Comparison of ENCODE assay signal across 18 cellular contexts in genomic region chr10:3105905-3106304, GRCh38. TPM values are rescaled to one million over a fixed set of nuclear protein-coding genes. Genes with fewer than 3 reads are reported as not detected.
DNase-seq lines count a peak whose midpoint lies in the region; ATAC-seq and TF ChIP-seq lines count a peak whose summit lies in the region.
"Had no signal": no experiment of that assay in that cellular context is flagged by ENCODE, and none has a peak within 500 bp of the region (broad histone marks: within the 10 kb centered on the region; RNA-seq: fewer than 3 reads in every experiment).

No MANE protein-coding gene starts in this region.

- no TSS peak for BruUV-seq in HCT116 (replicated peaks; lab: Mats Ljungman, UMichigan)

- no peak for TF ChIP-seq RAD21 in HCT116 (IDR thresholded peaks at IDR 0.05; ENCODE audit: low read depth)

- ATAC-seq in HCT116 (peak; percentile 13; the same call in 1 of the 2 replicates), body of pancreas (no peak)
- ATAC-seq: PC-3 had no signal

- TF ChIP-seq POLR2A in HCT116 (IDR thresholded peaks at IDR 0.05; ENCODE audit: borderline replicate concordance, extremely low read depth, insufficient read depth, insufficient read length) (no peak), body of pancreas (IDR thresholded peaks at IDR 0.05) (no peak)

- H3K36me3 ChIP-seq in HCT116 (ENCODE audit: control insufficient read depth in 1 of 2, insufficient read depth in 2 of 2, low read length in 2 of 2), result peaks cover 57 to 72% of the 10 kb centered on the region in 2 experiments
- peaks cover 0 to 1% of the 10 kb centered on the region in 2 donors for H3K36me3 ChIP-seq in body of pancreas (replicated peaks in 1 of 2; ENCODE audit: insufficient read depth in 1 of 2, low read depth in 2 of 2)
- H3K36me3 ChIP-seq in osteoblast (ENCODE audit: insufficient read depth, low read length), result peaks cover 68% of the 10 kb centered on the region

- no peaks in the 10 kb centered on the region for H3K27me3 Mint-ChIP-seq in T-helper 1 cell treated with Interleukin-12 subunit alpha and Interleukin-12 subunit beta and Interleukin-4 antibody, amounts not matched to agents 30 μg/mL and 1 μg/mL, for 36 hours (ENCODE audit: low read depth)
- H3K27me3 Mint-ChIP-seq: IgD-negative memory B cell had no signal

- H3K9ac ChIP-seq in HCT116 (ENCODE audit: low read length), result no peak overlapping the region

- H2AFZ ChIP-seq in HCT116 (ENCODE audit: low read depth, low read length, poor library complexity, severe bottlenecking) (no peak overlapping the region), osteoblast (ENCODE audit: low read length) (no peak overlapping the region)

- 71 to 83% methylated on average over 11 to 12 of the region's 20 CpGs for WGBS in body of pancreas, 2 donors

- H3K79me2 ChIP-seq in HCT116 (ENCODE audit: insufficient read depth, low read length) (peaks cover 54% of the 10 kb centered on the region), osteoblast (ENCODE audit: insufficient read depth, low read length) (peaks cover 36% of the 10 kb centered on the region)

- RAD21 ChIA-PET in HCT116 (lab: Charles Lee; ENCODE audit: low non-redundant PET in 1 of 2, low total read pairs in 2 of 2, uncharacterized antibody in 2 of 2, unreplicated experiment in 2 of 2), result no interaction called here

- POLR2A ChIA-PET in HCT116 (lab: Charles Lee), result no interaction called here

- no peaks in the 10 kb centered on the region for H4K20me1 ChIP-seq in HCT116 (ENCODE audit: insufficient read depth)
- no peaks in the 10 kb centered on the region for H4K20me1 ChIP-seq in osteoblast (ENCODE audit: insufficient read depth, low read length)

- no peaks in the 10 kb centered on the region for H3K9me2 ChIP-seq in HCT116 (ENCODE audit: insufficient read depth)

- H3K4me2 ChIP-seq in HCT116 (ENCODE audit: low read length) (no peak overlapping the region), osteoblast (ENCODE audit: insufficient read depth, low read length) (no peak overlapping the region)

- H3K4me1 ChIP-seq in HCT116 (ENCODE audit: control insufficient read depth in 1 of 2, insufficient read depth in 2 of 2, low read length in 2 of 2) (no peaks in the 10 kb centered on the region), body of pancreas (peaks cover 15% of the 10 kb centered on the region), osteoblast (ENCODE audit: insufficient read depth, low read length) (peaks cover 10% of the 10 kb centered on the region)

- peak overlapping the region; percentile 7 for H3K27ac Mint-ChIP-seq in T-helper 1 cell treated with Interleukin-12 subunit alpha and Interleukin-12 subunit beta and Interleukin-4 antibody, amounts not matched to agents 30 μg/mL and 1 μg/mL, for 36 hours
- H3K27ac Mint-ChIP-seq: IgD-negative memory B cell had no signal

- DNase-seq in T-helper 1 cell, result no peak
- DNase-seq in HCT116 (ENCODE audit: low read depth, low spot score), result no peak
- DNase-seq in body of pancreas, result no peak
- no peak for DNase-seq in osteoblast (ENCODE audit: insufficient read length, low spot score, missing footprints)
- no peak for DNase-seq in NCI-H2171 (lab: John Stamatoyannopoulos, UW)
- no peak for DNase-seq in NCI-H526 (lab: John Stamatoyannopoulos, UW)
- no peak for DNase-seq in stimulated activated naive CD4-positive, alpha-beta T cell (lab: John Stamatoyannopoulos, UW)
- DNase-seq: C1 segment of cervical spinal cord, GDM1, H9, NCI-H1105 treated with DMSO at 0.1 percent for 48 hours, NCI-H187, NCI-H446, NCI-H82, PC-3 had no signal

- TF ChIP-seq CTCF in HCT116 (IDR thresholded peaks at IDR 0.05 in 2 of 3, conservative IDR thresholded peaks at IDR 0.05 in 1 of 3; ENCODE audit: borderline replicate concordance in 1 of 3, insufficient read depth in 1 of 3, low read depth in 2 of 3, low read length in 2 of 3), result no peak
- TF ChIP-seq CTCF in body of pancreas (IDR thresholded peaks at IDR 0.05), result no peak
- no peak for TF ChIP-seq CTCF in osteoblast (IDR thresholded peaks at IDR 0.05; ENCODE audit: extremely low read depth, low read depth, low read length)

- CTCF ChIA-PET in HCT116 (lab: Charles Lee), result no interaction called here

- H3K9me3 Mint-ChIP-seq in T-helper 1 cell treated with Interleukin-12 subunit alpha and Interleukin-12 subunit beta and Interleukin-4 antibody, amounts not matched to agents 30 μg/mL and 1 μg/mL, for 36 hours, result no peaks in the 10 kb centered on the region
- H3K9me3 Mint-ChIP-seq: H9, IgD-negative memory B cell had no signal

- H3K27me3 ChIP-seq in HCT116 (ENCODE audit: insufficient read depth, low read length) (no peaks in the 10 kb centered on the region), body of pancreas (no peaks in the 10 kb centered on the region), osteoblast (ENCODE audit: insufficient read depth, low read length) (no peaks in the 10 kb centered on the region)

- intact Hi-C loops in HCT116 (cut with micrococcal nuclease), result no loop called here
- intact Hi-C loops in body of pancreas (cut with DNase I), result no loop called here

- H3K4me1 Mint-ChIP-seq in T-helper 1 cell treated with Interleukin-12 subunit alpha and Interleukin-12 subunit beta and Interleukin-4 antibody, amounts not matched to agents 30 μg/mL and 1 μg/mL, for 36 hours (ENCODE audit: low read depth), result no peaks in the 10 kb centered on the region

- no peak overlapping the region for H3K4me3 ChIP-seq in HCT116 (replicated peaks in 1 of 2; ENCODE audit: low read depth in 1 of 2, low read length in 2 of 2)
- no peak overlapping the region for H3K4me3 ChIP-seq in body of pancreas
- no peak overlapping the region for H3K4me3 ChIP-seq in osteoblast (ENCODE audit: insufficient read depth, low read length)

- H3K27ac ChIP-seq in HCT116 (ENCODE audit: low read depth, low read length), result no peak overlapping the region
- H3K27ac ChIP-seq in body of pancreas, result peak overlapping the region in 3 of 4 donors; percentile 14 to 76 (median 25)
- H3K27ac ChIP-seq in osteoblast (ENCODE audit: low read depth, low read length), result peak overlapping the region; percentile 11
- H3K27ac ChIP-seq: 22Rv1 had no signal

- peaks cover 50% of the 10 kb centered on the region for H3K36me3 Mint-ChIP-seq in T-helper 1 cell treated with Interleukin-12 subunit alpha and Interleukin-12 subunit beta and Interleukin-4 antibody, amounts not matched to agents 30 μg/mL and 1 μg/mL, for 36 hours (ENCODE audit: low read depth)

- H3K9me3 ChIP-seq in HCT116 (ENCODE audit: control insufficient read depth in 1 of 2, insufficient read depth in 1 of 2, low read depth in 1 of 2, low read length in 2 of 2), result no peaks in the 10 kb centered on the region
- no peaks in the 10 kb centered on the region for H3K9me3 ChIP-seq in body of pancreas
- no peaks in the 10 kb centered on the region for H3K9me3 ChIP-seq in osteoblast (ENCODE audit: low read depth, low read length)

- no peak overlapping the region for H3K4me3 Mint-ChIP-seq in T-helper 1 cell treated with Interleukin-12 subunit alpha and Interleukin-12 subunit beta and Interleukin-4 antibody, amounts not matched to agents 30 μg/mL and 1 μg/mL, for 36 hours
- H3K4me3 Mint-ChIP-seq: H9, IgD-negative memory B cell had no signal

TF ChIP-seq in HCT116, 20 proteins besides CTCF, POLR2A, EP300 and RAD21:
- no peak for TF ChIP-seq ZBTB33 (IDR thresholded peaks at IDR 0.05; ENCODE audit: extremely low read depth, insufficient replicate concordance, low read length)
- TF ChIP-seq EGR1 (IDR thresholded peaks at IDR 0.05; ENCODE audit: low read depth), result no peak
- no peak for TF ChIP-seq EZH2phosphoT487 (IDR thresholded peaks at IDR 0.05; ENCODE audit: borderline replicate concordance)
- TF ChIP-seq SRF (IDR thresholded peaks at IDR 0.05; ENCODE audit: low read depth), result no peak
- no peak for TF ChIP-seq ELF1 (IDR thresholded peaks at IDR 0.05; ENCODE audit: borderline replicate concordance, low read depth)
- no peak for TF ChIP-seq SIN3A (IDR thresholded peaks at IDR 0.05; ENCODE audit: low read depth)
- no peak for TF ChIP-seq MAX (IDR thresholded peaks at IDR 0.05)
- no peak for TF ChIP-seq FOSL1 (IDR thresholded peaks at IDR 0.05; ENCODE audit: low read depth)

RNA-seq across cellular contexts. Expression of gene PFKP, which starts 38.6 kb away (rescaled TPM):
- total RNA-seq in HCT116 (2021; ENCODE audit: unreplicated experiment) (237 TPM), body of pancreas (10 to 100 TPM; 17.4 to 39.6 TPM), osteoblast (71.6 and 80.0 TPM in 2 replicates)
- polyA plus RNA-seq in HCT116 (2012), result 383 and 385 TPM in 2 replicates
